In genomic region chr1:147223740-147224615, GRCh38 we compare ENCODE assay signal across 13 cellular contexts. TPM values are rescaled to one million over a fixed set of nuclear protein-coding genes. Genes with fewer than 3 reads are reported as not detected.
DNase-seq lines count a peak whose midpoint lies in the region; ATAC-seq and TF ChIP-seq lines count a peak whose summit lies in the region.
"Had no signal": no experiment of that assay in that cellular context is flagged by ENCODE, and none has a peak within 500 bp of the region (broad histone marks: within the 10 kb centered on the region; RNA-seq: fewer than 3 reads in every experiment).

No MANE protein-coding gene starts in this region.

- 69 to 76% methylated on average over 14 of the region's 14 CpGs for WGBS in lung, 2 donors

- H3K36me3 ChIP-seq in lung (ENCODE audit: control insufficient read depth in 2 of 2, insufficient read depth in 2 of 2, low read length in 2 of 2) (no peaks in the 10 kb centered on the region), upper lobe of right lung (peaks cover 4% of the 10 kb centered on the region)
- H3K36me3 ChIP-seq: SJSA1 had no signal

- no peak overlapping the region for H3K27ac ChIP-seq in lung (ENCODE audit: low read depth in 1 of 2, low read length in 1 of 2)
- peak overlapping the region; percentile 73 for H3K27ac ChIP-seq in upper lobe of right lung
- H3K27ac ChIP-seq: SJSA1 had no signal

- TF ChIP-seq CTCF in activated B cell treated with CpG ODN at 0.5 μM for 24 hours (IDR thresholded peaks at IDR 0.05) (no peak), lung (IDR thresholded peaks at IDR 0.05; ENCODE audit: control extremely low read depth, extremely low read depth) (no peak), upper lobe of right lung (IDR thresholded peaks at IDR 0.05) (no peak)

- no peaks in the 10 kb centered on the region for H3K9me3 Mint-ChIP-seq in activated naive CD4-positive, alpha-beta T cell treated with anti-CD3 and anti-CD28 coated beads, Interleukin-2, amount 50 U/mL, for 24 hours
- no peaks in the 10 kb centered on the region for H3K9me3 Mint-ChIP-seq in activated B cell treated with CpG ODN at 0.5 μM for 24 hours

- peaks cover 0 to 2% of the 10 kb centered on the region in 2 donors for H3K4me1 ChIP-seq in lung (ENCODE audit: control insufficient read depth in 2 of 2, insufficient read depth in 2 of 2, low read length in 2 of 2)
- H3K4me1 ChIP-seq in upper lobe of right lung = no peaks in the 10 kb centered on the region
- H3K4me1 ChIP-seq: SJSA1 had no signal

- H3K27ac Mint-ChIP-seq in activated naive CD4-positive, alpha-beta T cell treated with anti-CD3 and anti-CD28 coated beads, Interleukin-2, amount 50 U/mL, for 24 hours = no peak overlapping the region
- H3K27ac Mint-ChIP-seq in activated B cell treated with CpG ODN at 0.5 μM for 24 hours = peak overlapping the region; percentile 20

- no peak for ATAC-seq in activated B cell treated with CpG ODN at 0.5 μM for 24 hours (ENCODE audit: low read depth)
- no peak for ATAC-seq in lung (ENCODE audit: insufficient read depth, low FRiP score)
- ATAC-seq in upper lobe of right lung = peak; percentile 42

- H3K4me3 ChIP-seq in lung (peak overlapping the region; percentile 33), upper lobe of right lung (peak overlapping the region; percentile 74)

- intact Hi-C loops in activated B cell treated with CpG ODN at 0.5 μM for 24 hours (cut with micrococcal nuclease) (no loop called here), upper lobe of right lung (cut with DNase I) (no loop called here)

- H3K36me3 Mint-ChIP-seq in activated naive CD4-positive, alpha-beta T cell treated with anti-CD3 and anti-CD28 coated beads, Interleukin-2, amount 50 U/mL, for 24 hours = no peaks in the 10 kb centered on the region
- H3K36me3 Mint-ChIP-seq in activated B cell treated with CpG ODN at 0.5 μM for 24 hours (ENCODE audit: low read depth) = no peaks in the 10 kb centered on the region

- H3K4me1 Mint-ChIP-seq in activated naive CD4-positive, alpha-beta T cell treated with anti-CD3 and anti-CD28 coated beads, Interleukin-2, amount 50 U/mL, for 24 hours = peaks cover 26% of the 10 kb centered on the region
- H3K4me1 Mint-ChIP-seq in activated B cell treated with CpG ODN at 0.5 μM for 24 hours = peaks cover 18% of the 10 kb centered on the region

- H3K9me3 ChIP-seq in lung (ENCODE audit: control insufficient read depth in 2 of 2, insufficient read depth in 1 of 2, low read length in 1 of 2) (no peaks in the 10 kb centered on the region), upper lobe of right lung (no peaks in the 10 kb centered on the region)
- H3K9me3 ChIP-seq: SJSA1 had no signal

- POLR2A ChIA-PET in activated B cell treated with CpG ODN at 0.5 μM for 24 hours (lab: Charles Lee) = interaction anchor here (1.4 kb wide), 1 partner anchor 9 kb away, joined by 4 read pairs; no protein-coding TSS in a partner anchor

- H3K27me3 Mint-ChIP-seq in activated naive CD4-positive, alpha-beta T cell treated with anti-CD3 and anti-CD28 coated beads, Interleukin-2, amount 50 U/mL, for 24 hours = no peaks in the 10 kb centered on the region
- H3K27me3 Mint-ChIP-seq in activated B cell treated with CpG ODN at 0.5 μM for 24 hours = no peaks in the 10 kb centered on the region

- CTCF ChIA-PET in activated B cell treated with CpG ODN at 0.5 μM for 24 hours (lab: Charles Lee) = interaction anchor here (1.2 kb wide), 1 partner anchor 18 kb away, joined by 4 read pairs; the partner anchor contains the start of gene CHD1L

- peak overlapping the region; percentile 61 for H3K4me3 Mint-ChIP-seq in activated naive CD4-positive, alpha-beta T cell treated with anti-CD3 and anti-CD28 coated beads, Interleukin-2, amount 50 U/mL, for 24 hours
- H3K4me3 Mint-ChIP-seq in activated B cell treated with CpG ODN at 0.5 μM for 24 hours = peak overlapping the region; percentile 8

- H3K27me3 ChIP-seq in lung (ENCODE audit: control insufficient read depth, insufficient read depth) (no peaks in the 10 kb centered on the region), upper lobe of right lung (no peaks in the 10 kb centered on the region)
- H3K27me3 ChIP-seq: SJSA1 had no signal

- DNase-seq in activated naive CD4-positive, alpha-beta T cell treated with Interleukin-2 at 50 U/mL for 16 hours = no peak
- no peak for DNase-seq in activated B cell treated with CpG ODN at 0.5 μM for 24 hours
- DNase-seq in lung (ENCODE audit: low spot score) = no peak
- no peak for DNase-seq in upper lobe of right lung
- no peak for DNase-seq in stimulated activated CD4-positive, alpha-beta T cell treated with anti-CD3 and anti-CD28 coated beads, Interleukin-4, amount 100 ng/mL, for 4 hours
- DNase-seq in EL = no peak
- DNase-seq in DMS114 treated with DMSO at 0.1 percent for 48 hours (lab: John Stamatoyannopoulos, UW; ENCODE audit: unreplicated experiment) = no peak
- DNase-seq: dermis blood vessel endothelial cell; HCEC 1CT; NCI-H526 treated with DMSO at 0.1 percent for 48 hours; stimulated activated CD8-positive, alpha-beta memory T cell treated with anti-CD3 and anti-CD28 coated beads, Interleukin-4, amount 100 ng/mL, for 48 hours had no signal

RNA-seq across cellular contexts. Expression of gene FMO5, which starts 1.2 kb away (rescaled TPM):
- 1.5 and 1.8 TPM in 2 replicates for total RNA-seq in activated B cell treated with CpG ODN at 0.5 μM for 24 hours
- total RNA-seq in lung = 10 to 100 TPM; 10.4 to 78.6 TPM
- polyA plus RNA-seq in lung = 10 to 100 TPM; 20.0 to 36.4 TPM
- total RNA-seq in upper lobe of right lung = 95.9 TPM

RNA-seq across cellular contexts. Expression of gene CHD1L, which starts 18.5 kb away (rescaled TPM):
- 47.3 and 55.7 TPM in 2 replicates for total RNA-seq in activated B cell treated with CpG ODN at 0.5 μM for 24 hours
- total RNA-seq in lung = 10 to 100 TPM; 28.1 to 38.9 TPM
- polyA plus RNA-seq in lung = 10 to 100 TPM; 15.3 to 16.7 TPM
- total RNA-seq in upper lobe of right lung = 36.2 TPM

RNA-seq across cellular contexts. Expression of gene PRKAB2, which starts 51.7 kb away (rescaled TPM):
- total RNA-seq in activated B cell treated with CpG ODN at 0.5 μM for 24 hours (9.8 and 10.5 TPM in 2 replicates), lung (10 to 100 TPM; 13.6 to 25.7 TPM), upper lobe of right lung (12.3 TPM)
- 1 to 10 TPM; 4.2 to 4.5 TPM for polyA plus RNA-seq in lung
